8 cellular contexts compared by ENCODE assay signal in genomic region chr20:50929299-50930138, GRCh38. TPM values are rescaled to one million over a fixed set of nuclear protein-coding genes. Genes with fewer than 3 reads are reported as not detected.
DNase-seq lines count a peak whose midpoint lies in the region; ATAC-seq and TF ChIP-seq lines count a peak whose summit lies in the region.

No MANE protein-coding gene starts in this region.

- H3K9me2 ChIP-seq in OCI-LY1 (ENCODE audit: low read depth, low read length): no peaks in the 10 kb centered on the region

- H3K79me2 ChIP-seq in OCI-LY1 (ENCODE audit: insufficient read depth, low read length): peaks cover 59% of the 10 kb centered on the region

- DNase-seq in D341Med (ENCODE audit: low spot score) (peak; percentile 87), HuH-7.5 (ENCODE audit: low spot score) (peak; percentile 84), activated T-cell treated with anti-CD3 and anti-CD28 coated beads for 24 hours (ENCODE audit: low read depth) (peak; percentile 86)
- DNase-seq in stimulated activated CD8-positive, alpha-beta memory T cell treated with anti-CD3 and anti-CD28 coated beads, Interleukin-4, amount 100 ng/mL, for 48 hours: peak; percentile 95

- H3K4me3 ChIP-seq in OCI-LY1 (ENCODE audit: low read depth, low read length, poor library complexity, severe bottlenecking) (peak overlapping the region; percentile 99), esophagus (ENCODE audit: low read depth in 1 of 2, low read length in 2 of 2) (peak overlapping the region; percentile 57 to 87), mucosa of stomach (ENCODE audit: low read length) (peak overlapping the region; percentile 83)

- H3K27me3 ChIP-seq in OCI-LY1 (ENCODE audit: insufficient read depth, low read length): no peaks in the 10 kb centered on the region
- no peaks in the 10 kb centered on the region for H3K27me3 ChIP-seq in esophagus (ENCODE audit: control insufficient read depth in 1 of 2, insufficient read depth in 2 of 2, low read length in 2 of 2)
- H3K27me3 ChIP-seq in mucosa of stomach (ENCODE audit: control insufficient read depth, insufficient read depth, low read length): no peaks in the 10 kb centered on the region

- H3K4me1 ChIP-seq in OCI-LY1 (ENCODE audit: insufficient read depth, low read length, severe bottlenecking) (peaks cover 64% of the 10 kb centered on the region), esophagus (ENCODE audit: control insufficient read depth in 2 of 2, insufficient read depth in 2 of 2, low read length in 1 of 2) (peaks cover 0 to 3% of the 10 kb centered on the region in 2 donors), mucosa of stomach (ENCODE audit: control insufficient read depth, insufficient read depth, low read length) (peaks cover 20% of the 10 kb centered on the region)

- H3K27ac ChIP-seq in OCI-LY1 (ENCODE audit: low read depth, low read length, poor library complexity, severe bottlenecking): peak overlapping the region; percentile 95
- peak overlapping the region; percentile 76 to 99 for H3K27ac ChIP-seq in esophagus (ENCODE audit: low read depth in 2 of 2, low read length in 1 of 2)

- ATAC-seq in GM21515 (IDR thresholded peaks at IDR 0.05; ENCODE audit: unreplicated experiment): peak; percentile 45

- H3K9me3 ChIP-seq in OCI-LY1 (ENCODE audit: low read length) (no peaks in the 10 kb centered on the region), esophagus (ENCODE audit: control insufficient read depth in 2 of 2, insufficient read depth in 1 of 2, low read depth in 1 of 2, low read length in 1 of 2) (no peaks in the 10 kb centered on the region), mucosa of stomach (ENCODE audit: control insufficient read depth, low read length) (no peaks in the 10 kb centered on the region)

- H4K20me1 ChIP-seq in OCI-LY1 (ENCODE audit: insufficient read depth, low read length): 0 out of 2 replicates have a peak, but pooled peaks cover 5% of the 10 kb centered on the region

- 9% methylated on average over 13 of the region's 13 CpGs for WGBS in esophagus, 2 donors

- H3K4me2 ChIP-seq in OCI-LY1 (ENCODE audit: low read length): peak overlapping the region; percentile 100

- H2AFZ ChIP-seq in OCI-LY1 (ENCODE audit: low read length): no peak overlapping the region

- peak; percentile 99 for TF ChIP-seq CTCF in OCI-LY1 (IDR thresholded peaks at IDR 0.05; ENCODE audit: low read length)

- 0 out of 2 replicates have a peak, but pooled peaks cover 11% of the 10 kb centered on the region for H3F3A ChIP-seq in OCI-LY1 (ENCODE audit: insufficient read depth, low read length)

- H3K9ac ChIP-seq in OCI-LY1 (ENCODE audit: low read length) (peak overlapping the region; percentile 99), mucosa of stomach (ENCODE audit: low read length) (peak overlapping the region; percentile 76)

- H3K36me3 ChIP-seq in OCI-LY1 (ENCODE audit: insufficient read depth, low read length): peaks cover 74% of the 10 kb centered on the region
- H3K36me3 ChIP-seq in esophagus (ENCODE audit: control insufficient read depth in 2 of 2, insufficient read depth in 2 of 2, low read length in 1 of 2): no peaks in the 10 kb centered on the region
- no peaks in the 10 kb centered on the region for H3K36me3 ChIP-seq in mucosa of stomach (ENCODE audit: control insufficient read depth, insufficient read depth, low read length)

RNA-seq across cellular contexts. Expression of gene ADNP, which starts 1.7 kb away (rescaled TPM):
- polyA plus RNA-seq in esophagus: 10 to 100 TPM; 18.3 to 33.5 TPM

RNA-seq across cellular contexts. Expression of gene DPM1, which starts 28.8 kb away (rescaled TPM):
- polyA plus RNA-seq in esophagus: 10 to 100 TPM; 20.7 to 55.8 TPM

RNA-seq across cellular contexts. Expression of gene MOCS3, which starts 29.1 kb away (rescaled TPM):
- polyA plus RNA-seq in esophagus: 1 to 10 TPM; 1.3 to 2.8 TPM

Comparison
In these comparisons a context has a peak if more than half of its experiments do, and no peak if none do; other contexts are left out.
1. Peak in every context shown above with its lines: DNase-seq, ATAC-seq, H3K4me3 ChIP-seq and H3K27ac ChIP-seq.